20 cellular contexts compared by ENCODE assay signal in the genomic region with DNA sequence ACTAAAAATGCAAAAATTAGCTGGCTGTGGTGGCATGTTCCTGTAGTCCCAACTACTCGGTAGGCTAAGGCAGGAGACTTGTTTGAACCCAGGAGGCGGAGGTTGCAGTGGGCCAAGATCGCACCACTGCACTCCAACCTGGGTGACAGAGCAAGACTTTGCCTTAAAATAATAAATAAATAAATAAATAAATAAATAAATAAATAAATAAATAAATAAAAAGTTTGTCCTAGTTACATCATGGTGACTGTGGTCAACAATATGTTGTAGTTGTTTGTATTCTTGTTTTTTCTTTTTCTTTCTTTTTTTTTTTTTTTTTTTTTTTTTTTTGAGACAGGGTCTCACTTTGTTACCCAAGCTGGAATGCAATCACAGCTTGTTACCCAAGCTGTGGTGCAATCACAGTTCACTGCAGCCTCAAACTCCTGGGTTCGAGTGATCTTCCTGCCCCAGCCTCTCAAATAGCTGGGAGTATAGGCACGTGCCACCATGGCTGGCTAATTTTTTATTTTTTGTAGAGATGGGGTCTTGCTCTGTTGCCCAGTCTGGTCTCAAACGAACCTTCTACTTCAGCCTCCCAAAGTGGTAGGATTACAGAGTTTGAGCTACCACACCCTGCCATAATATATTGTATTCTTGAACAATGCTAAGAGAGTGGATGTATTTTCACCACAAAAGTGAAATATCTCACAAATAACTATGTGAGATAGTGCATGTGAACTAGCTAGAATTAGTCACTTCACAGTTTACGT.
"Had no signal": no experiment of that assay in that cellular context is flagged by ENCODE, and none has a peak within 500 bp of the region (broad histone marks: within the 10 kb centered on the region; RNA-seq: fewer than 3 reads in every experiment).

No MANE protein-coding gene starts in this region.

- H3K27ac ChIP-seq: SJSA1, SK-N-MC had no signal

- H3K27me3 ChIP-seq: SJSA1 had no signal

- H3K4me3 ChIP-seq: SJSA1, SK-N-MC had no signal

- H3K9me3 ChIP-seq: SJSA1 had no signal

- DNase-seq: KBM-7, MV-4-11, NCI-H1048, NCI-H1105, NCI-H1417 treated with DMSO at 0.1 percent for 48 hours, NCI-H146, NCI-H1694 treated with DMSO at 0.1 percent for 48 hours, NCI-H2029, NCI-H2081 treated with DMSO at 0.1 percent for 48 hours, NCI-H2171, NCI-H226, NCI-H510A, NCI-H524 treated with DMSO at 0.1 percent for 48 hours, NCI-H69, NCI-H774, Right ventricle myocardium superior, RPMI8226, SIG-M5 had no signal
